In genomic region chr7:44122529-44122928, GRCh38 we compare ENCODE assay signal across 9 cellular contexts. TPM values are rescaled to one million over a fixed set of nuclear protein-coding genes. Genes with fewer than 3 reads are reported as not detected.
DNase-seq lines count a peak whose midpoint lies in the region; ATAC-seq and TF ChIP-seq lines count a peak whose summit lies in the region.
"Had no signal": no experiment of that assay in that cellular context is flagged by ENCODE, and none has a peak within 500 bp of the region (broad histone marks: within the 10 kb centered on the region; RNA-seq: fewer than 3 reads in every experiment).

No MANE protein-coding gene starts in this region.

- H3K9ac ChIP-seq in SK-N-SH (peak overlapping the region; percentile 84), iPS-18a (ENCODE audit: low read length) (peak overlapping the region; percentile 75)

- no peaks in the 10 kb centered on the region for H4K20me1 ChIP-seq in SK-N-SH (ENCODE audit: insufficient read depth)

- H3K4me3 ChIP-seq in SK-N-SH (ENCODE audit: low read depth in 2 of 2, low read length in 1 of 2): peak overlapping the region; percentile 71 to 92
- peak overlapping the region; percentile 74 for H3K4me3 ChIP-seq in iPS-18a (ENCODE audit: low read length)
- peak overlapping the region; percentile 59 to 91 (median 82) for H3K4me3 ChIP-seq in stomach

- H3K4me2 ChIP-seq in SK-N-SH: peak overlapping the region; percentile 99

- ATAC-seq in SK-N-SH treated with all-trans-retinoic acid at 6 μM for 48 hours: no peak
- no peak for ATAC-seq in activated CD8-positive, alpha-beta T cell treated with anti-CD3 and anti-CD28 coated beads for 36 hours
- no peak for ATAC-seq in omental fat pad (ENCODE audit: low FRiP score)

- POLR2A ChIA-PET in SK-N-SH (lab: Yijun Ruan, JAX): interaction anchor here (1.2 to 3.2 kb wide), 9 partner anchors 9 to 78 kb away, joined by 3 to 18 read pairs (median 5); partner anchors contain the start of genes AEBP1, PGAM2 and YKT6
- POLR2A ChIA-PET in activated CD8-positive, alpha-beta T cell treated with anti-CD3 and anti-CD28 coated beads for 36 hours (lab: Charles Lee): interaction anchor here (0.5 to 2.6 kb wide), 16 partner anchors 8 to 413 kb away, joined by 3 to 13 read pairs (median 4); partner anchors contain the start of gene DBNL

- H3K4me3 Mint-ChIP-seq in activated CD8-positive, alpha-beta T cell treated with anti-CD3 and anti-CD28 coated beads for 36 hours: peak overlapping the region; percentile 86

- H3K36me3 ChIP-seq in SK-N-SH (replicated peaks in 1 of 2; ENCODE audit: control insufficient read depth in 1 of 2, insufficient read depth in 2 of 2, low read length in 1 of 2): peaks cover 20 to 31% of the 10 kb centered on the region in 2 experiments
- H3K36me3 ChIP-seq in iPS-18a (ENCODE audit: control insufficient read depth, low read depth, low read length): peaks cover 37% of the 10 kb centered on the region
- peaks cover 5 to 45% (median 36%) of the 10 kb centered on the region in 4 donors for H3K36me3 ChIP-seq in stomach

- intact Hi-C loops in activated CD8-positive, alpha-beta T cell treated with anti-CD3 and anti-CD28 coated beads for 36 hours (cut with micrococcal nuclease): no loop called here
- intact Hi-C loops in stomach (cut with DNase I; ENCODE audit: low total_unique reads): loop anchor here (10.0 kb wide), 1 partner anchor 48 kb away; no protein-coding TSS in a partner anchor

- H3K27ac Mint-ChIP-seq in activated CD8-positive, alpha-beta T cell treated with anti-CD3 and anti-CD28 coated beads for 36 hours: peak overlapping the region; percentile 85

- no peak for TF ChIP-seq RAD21 in SK-N-SH (IDR thresholded peaks at IDR 0.05; ENCODE audit: low read length)

- H3K4me1 ChIP-seq in SK-N-SH (ENCODE audit: control insufficient read depth in 1 of 2, insufficient read depth in 2 of 2, low read depth in 1 of 2, low read length in 1 of 2): peaks cover 7 to 20% of the 10 kb centered on the region in 2 experiments; a peak in 3 of 4 replicates
- peaks cover 3% of the 10 kb centered on the region for H3K4me1 ChIP-seq in iPS-18a (ENCODE audit: control insufficient read depth, low read depth, low read length)
- H3K4me1 ChIP-seq in stomach: peaks cover 6 to 45% (median 35%) of the 10 kb centered on the region in 4 donors

- H3K9me3 ChIP-seq in SK-N-SH (no peaks in the 10 kb centered on the region), iPS-18a (ENCODE audit: control insufficient read depth, low read depth, low read length) (no peaks in the 10 kb centered on the region), stomach (no peaks in the 10 kb centered on the region)

- no peaks in the 10 kb centered on the region for H3K27me3 ChIP-seq in SK-N-SH (ENCODE audit: insufficient read depth)
- peaks cover 5% of the 10 kb centered on the region for H3K27me3 ChIP-seq in iPS-18a (ENCODE audit: control insufficient read depth, insufficient read depth, low read length)
- H3K27me3 ChIP-seq in stomach: no peaks in the 10 kb centered on the region

- peaks cover 40% of the 10 kb centered on the region for H3K4me1 Mint-ChIP-seq in activated CD8-positive, alpha-beta T cell treated with anti-CD3 and anti-CD28 coated beads for 36 hours (ENCODE audit: low read depth)

- no peak for TF ChIP-seq CTCF in SK-N-SH (IDR thresholded peaks at IDR 0.05)
- TF ChIP-seq CTCF in activated CD8-positive, alpha-beta T cell treated with anti-CD3 and anti-CD28 coated beads for 36 hours (IDR thresholded peaks at IDR 0.05): no peak
- TF ChIP-seq CTCF in stomach (IDR thresholded peaks at IDR 0.05): no peak
- no peak for TF ChIP-seq CTCF in omental fat pad (IDR thresholded peaks at IDR 0.05)

- peaks cover 40% of the 10 kb centered on the region for H3K36me3 Mint-ChIP-seq in activated CD8-positive, alpha-beta T cell treated with anti-CD3 and anti-CD28 coated beads for 36 hours (ENCODE audit: low read depth)

- DNase-seq in SK-N-SH: peak; percentile 51
- no peak for DNase-seq in activated CD8-positive, alpha-beta T cell treated with anti-CD3 and anti-CD28 coated beads for 36 hours
- DNase-seq in stomach: no peak
- no peak for DNase-seq in GDM1 (lab: John Stamatoyannopoulos, UW)
- no peak for DNase-seq in epidermal melanocyte (ENCODE audit: insufficient read length, low spot score)
- DNase-seq in omental fat pad (ENCODE audit: low spot score): no peak

- CTCF ChIA-PET in SK-N-SH (lab: Yijun Ruan, JAX): interaction anchor here (0.6 to 3.3 kb wide), 16 partner anchors 8 to 113 kb away, joined by 3 to 15 read pairs (median 3); partner anchors contain the start of genes AEBP1 and YKT6
- CTCF ChIA-PET in activated CD8-positive, alpha-beta T cell treated with anti-CD3 and anti-CD28 coated beads for 36 hours (lab: Charles Lee): interaction anchor here (0.8 to 2.2 kb wide), 7 partner anchors 8 to 103 kb away, joined by 3 to 7 read pairs (median 4); no protein-coding TSS in a partner anchor

- H3K27ac ChIP-seq in SK-N-SH (ENCODE audit: low read depth in 2 of 2, low read length in 1 of 2) (peak overlapping the region; percentile 63 to 68), iPS-18a (ENCODE audit: low read length) (no peak overlapping the region), stomach (peak overlapping the region in 4 of 5 donors; percentile 82 to 94 (median 90))

- TF ChIP-seq EP300 in SK-N-SH (IDR thresholded peaks at IDR 0.05; ENCODE audit: borderline replicate concordance in 1 of 2, low read depth in 1 of 2, low read length in 1 of 2): no peak
- TF ChIP-seq EP300 in stomach (IDR thresholded peaks at IDR 0.05): no peak

- no peak overlapping the region for H2AFZ ChIP-seq in SK-N-SH (ENCODE audit: low read depth)

- peaks cover 43% of the 10 kb centered on the region for H3K79me2 ChIP-seq in SK-N-SH (ENCODE audit: insufficient read depth)

- H3F3A ChIP-seq in SK-N-SH (replicated peaks; ENCODE audit: insufficient read depth): peaks cover 11% of the 10 kb centered on the region

- H3K9me2 ChIP-seq in SK-N-SH: no peaks in the 10 kb centered on the region

- WGBS in SK-N-SH (ENCODE audit: low lambda C conversion rate): 37% methylated on average over 1 of the region's 1 CpG
- 31 to 52% (median 38%) methylated on average over 1 of the region's 1 CpG for WGBS in stomach, 5 donors

- peaks cover 3% of the 10 kb centered on the region for H3K9me3 Mint-ChIP-seq in activated CD8-positive, alpha-beta T cell treated with anti-CD3 and anti-CD28 coated beads for 36 hours

- no peaks in the 10 kb centered on the region for H3K27me3 Mint-ChIP-seq in activated CD8-positive, alpha-beta T cell treated with anti-CD3 and anti-CD28 coated beads for 36 hours

- TF ChIP-seq POLR2A in stomach (IDR thresholded peaks at IDR 0.05): no peak

TF ChIP-seq in SK-N-SH, 30 proteins besides CTCF, POLR2A, EP300 and RAD21 (continues in another document):
- TF ChIP-seq JUND (IDR thresholded peaks at IDR 0.05): no peak

TF ChIP-seq in SK-N-SH treated with all-trans-retinoic acid at 6 μM for 48 hours, 23 proteins besides CTCF, POLR2A, EP300 and RAD21 (continues in another document):
- TF ChIP-seq PATZ1 (CRISPR knock-in tag; IDR thresholded peaks at IDR 0.05; ENCODE audit: borderline replicate concordance) (no peak), CSDC2 (CRISPR knock-in tag; IDR thresholded peaks at IDR 0.05) (no peak)

RNA-seq across cellular contexts. Expression of gene POLD2, which starts 0.8 kb away (rescaled TPM):
- 163 and 194 TPM in 2 replicates for polyA plus RNA-seq in SK-N-SH (2012; rRNA removed)
- 97.4 and 129 TPM in 2 replicates for polyA plus RNA-seq in SK-N-SH (2012; cell fraction: cytosol; rRNA removed)
- 209 and 258 TPM in 2 replicates for polyA plus RNA-seq in SK-N-SH (2012; cell fraction: nucleus; rRNA removed)
- 100 to 1,000 TPM; 243 to 251 TPM for total RNA-seq in activated CD8-positive, alpha-beta T cell treated with anti-CD3 and anti-CD28 coated beads for 36 hours
- total RNA-seq in stomach: 10 to 100 TPM; 19.8 to 91.2 (median 34.3) TPM
- polyA plus RNA-seq in stomach: 10 to 100 TPM; 77.2 to 85.4 (median 79.6) TPM
- total RNA-seq in omental fat pad: 10 to 100 TPM; 41.9 to 71.3 (median 44.2) TPM

RNA-seq across cellular contexts. Expression of gene AEBP1, which starts 18.4 kb away (rescaled TPM):
- polyA plus RNA-seq in SK-N-SH (2012; rRNA removed): 40.3 and 105 TPM in 2 replicates
- 36.3 and 54.8 TPM in 2 replicates for polyA plus RNA-seq in SK-N-SH (2012; cell fraction: cytosol; rRNA removed)
- polyA plus RNA-seq in SK-N-SH (2012; cell fraction: nucleus; rRNA removed): 278 and 326 TPM in 2 replicates
- total RNA-seq in activated CD8-positive, alpha-beta T cell treated with anti-CD3 and anti-CD28 coated beads for 36 hours: 10 to 100 TPM; 29.1 to 30.4 TPM
- total RNA-seq in stomach: 100 to 1,000 TPM in 1 of 5 donors, 10 to 100 TPM in 4; 37.3 to 179 (median 58.8) TPM
- 10 to 100 TPM; 14.6 to 36.7 (median 17.7) TPM for polyA plus RNA-seq in stomach
- 100 to 1,000 TPM in 3 of 4 donors, 10 to 100 TPM in 1; 64.9 to 209 (median 163) TPM for total RNA-seq in omental fat pad

RNA-seq across cellular contexts. Expression of gene MYL7, which starts 18.6 kb away (rescaled TPM):
- 0.47 TPM in 1 of 2 replicates, not detected in the other for polyA plus RNA-seq in SK-N-SH (2012; rRNA removed)
- 0.08 and 0.22 TPM in 2 replicates for polyA plus RNA-seq in SK-N-SH (2012; cell fraction: cytosol; rRNA removed)
- polyA plus RNA-seq in SK-N-SH (2012; cell fraction: nucleus; rRNA removed): 0.61 and 1.9 TPM in 2 replicates
- total RNA-seq in activated CD8-positive, alpha-beta T cell treated with anti-CD3 and anti-CD28 coated beads for 36 hours: not detected
- total RNA-seq in stomach: not detected
- polyA plus RNA-seq in stomach: 1 to 10 TPM in 1 of 3 donors, not detected in 2; 2.2 TPM
- not detected for total RNA-seq in omental fat pad
- total RNA-seq: dermis microvascular lymphatic vessel endothelial cell had no signal

RNA-seq across cellular contexts. Expression of gene POLM, which starts 40.2 kb away (rescaled TPM):
- polyA plus RNA-seq in SK-N-SH (2012; rRNA removed) (17.4 and 23.1 TPM in 2 replicates), stomach (10 to 100 TPM; 10.2 to 18.6 (median 10.6) TPM)
- polyA plus RNA-seq in SK-N-SH (2012; cell fraction: cytosol; rRNA removed): 4.2 and 7.5 TPM in 2 replicates
- 117 and 123 TPM in 2 replicates for polyA plus RNA-seq in SK-N-SH (2012; cell fraction: nucleus; rRNA removed)
- total RNA-seq in activated CD8-positive, alpha-beta T cell treated with anti-CD3 and anti-CD28 coated beads for 36 hours: 10 to 100 TPM; 35.4 to 37.2 TPM
- total RNA-seq in stomach (10 to 100 TPM in 4 of 5 donors, 1 to 10 TPM in 1; 4.7 to 94.2 (median 17.8) TPM), omental fat pad (10 to 100 TPM; 10.0 to 43.5 (median 21.3) TPM)

RNA-seq across cellular contexts. Expression of gene PGAM2, which starts 57.2 kb away (rescaled TPM):
- polyA plus RNA-seq in SK-N-SH (2012; rRNA removed): 0.79 and 1.5 TPM in 2 replicates
- polyA plus RNA-seq in SK-N-SH (2012; cell fraction: cytosol; rRNA removed): 0.96 and 1.0 TPM in 2 replicates
- polyA plus RNA-seq in SK-N-SH (2012; cell fraction: nucleus; rRNA removed): 1.6 and 2.5 TPM in 2 replicates
- under 1 TPM in 1 of 2 experiments, not detected in 1; 0.49 TPM for total RNA-seq in activated CD8-positive, alpha-beta T cell treated with anti-CD3 and anti-CD28 coated beads for 36 hours
- total RNA-seq in stomach: under 1 TPM in 1 of 5 donors, not detected in 4; 0.92 TPM
- 1 to 10 TPM; 3.1 to 5.8 (median 4.2) TPM for polyA plus RNA-seq in stomach
- not detected for total RNA-seq in omental fat pad
- total RNA-seq: dermis microvascular lymphatic vessel endothelial cell had no signal
